Comparison of ENCODE assay signal across 2 cellular contexts in genomic region chr17:21297026-21297520, GRCh38.
TF ChIP-seq lines count a peak whose summit lies in the region.

No MANE protein-coding gene starts in this region.

TF ChIP-seq in SK-N-SH, 30 proteins besides CTCF, POLR2A, EP300 and RAD21 (continued from another document):
- TF ChIP-seq FOSL2 (IDR thresholded peaks at IDR 0.05; ENCODE audit: borderline replicate concordance, low read depth) (no peak), TAF1 (IDR thresholded peaks at IDR 0.05; ENCODE audit: borderline replicate concordance, low read depth, low read length) (no peak), RCOR1 (IDR thresholded peaks at IDR 0.05; ENCODE audit: low read length) (no peak), ELF1 (IDR thresholded peaks at IDR 0.05) (no peak), YY1 (IDR thresholded peaks at IDR 0.05; ENCODE audit: low read depth) (no peak), RFX5 (IDR thresholded peaks at IDR 0.05; ENCODE audit: low read length) (no peak), MXI1 (IDR thresholded peaks at IDR 0.05; ENCODE audit: low read depth, low read length) (no peak), USF1 (IDR thresholded peaks at IDR 0.05; ENCODE audit: borderline replicate concordance, low read depth) (no peak), MAX (IDR thresholded peaks at IDR 0.05; ENCODE audit: low read depth) (no peak)

TF ChIP-seq in SK-N-SH treated with all-trans-retinoic acid at 6 μM for 48 hours, 23 proteins besides CTCF, POLR2A, EP300 and RAD21 (continued from another document):
- TF ChIP-seq ZC3H10 (CRISPR knock-in tag; IDR thresholded peaks at IDR 0.05) (no peak), SNAI2 (CRISPR knock-in tag; IDR thresholded peaks at IDR 0.05) (no peak), PATZ1 (CRISPR knock-in tag; IDR thresholded peaks at IDR 0.05; ENCODE audit: borderline replicate concordance) (no peak), ZNF8 (CRISPR knock-in tag; IDR thresholded peaks at IDR 0.05) (no peak), ISL1 (CRISPR knock-in tag; IDR thresholded peaks at IDR 0.05) (no peak), PPARA (CRISPR knock-in tag; IDR thresholded peaks at IDR 0.05; ENCODE audit: borderline replicate concordance) (no peak), TCF4 (CRISPR knock-in tag; IDR thresholded peaks at IDR 0.05; ENCODE audit: borderline replicate concordance) (no peak), ZFP3 (CRISPR knock-in tag; IDR thresholded peaks at IDR 0.05) (no peak), CSDC2 (CRISPR knock-in tag; IDR thresholded peaks at IDR 0.05) (no peak)
TF ChIP-seq in SK-N-SH treated with all-trans-retinoic acid at 6 μM for 48 hours: peak in this region for 0.
